Comparison of ENCODE assay signal across 9 cellular contexts in the genomic region with DNA sequence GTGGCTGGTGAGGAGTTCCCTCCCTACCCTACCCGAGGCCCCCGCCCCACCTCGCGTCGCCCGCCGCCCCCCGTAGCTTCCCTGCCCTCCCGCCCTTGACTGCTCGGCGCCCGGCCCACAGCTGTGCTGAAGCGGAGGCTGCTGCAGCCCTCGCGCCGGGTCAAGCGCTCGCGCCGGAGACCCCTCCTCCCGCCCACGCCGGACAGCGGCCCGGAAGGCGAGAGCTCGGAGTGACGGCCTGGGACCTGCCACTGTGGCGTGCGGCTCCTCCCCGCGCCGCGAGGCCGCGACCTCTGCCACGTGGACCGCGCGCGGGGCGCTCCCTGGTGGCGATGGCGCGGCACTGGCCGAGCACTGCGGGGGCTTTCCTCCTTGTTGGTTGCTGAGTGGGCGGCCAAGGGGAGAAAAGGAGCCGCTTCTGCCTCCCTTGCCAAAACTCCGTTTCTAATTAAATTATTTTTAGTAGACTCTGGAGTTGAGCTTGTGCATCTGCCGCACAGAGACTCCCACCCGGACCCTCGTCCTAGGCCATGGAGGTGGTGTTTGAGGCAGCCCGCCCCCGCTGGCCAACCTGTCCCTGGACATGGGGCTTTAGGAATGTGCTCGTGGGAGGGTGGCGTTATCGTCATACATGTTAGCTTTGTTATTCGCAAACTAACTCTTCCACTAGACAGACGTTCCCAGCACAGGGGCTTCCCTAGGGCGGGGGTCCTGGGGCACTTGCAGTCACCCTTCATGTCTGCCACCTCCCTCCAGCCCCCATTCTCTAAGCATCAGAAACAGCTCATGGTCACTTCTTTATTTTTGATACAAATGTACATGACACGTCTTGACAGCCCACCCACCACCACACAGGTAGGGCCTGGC. TPM values are rescaled to one million over a fixed set of nuclear protein-coding genes. Genes with fewer than 3 reads are reported as not detected.
DNase-seq lines count a peak whose midpoint lies in the region; TF ChIP-seq lines count a peak whose summit lies in the region.
"Had no signal": no experiment of that assay in that cellular context is flagged by ENCODE, and none has a peak within 500 bp of the region (broad histone marks: within the 10 kb centered on the region; RNA-seq: fewer than 3 reads in every experiment).

No MANE protein-coding gene starts in this region.

- H3K9me3 ChIP-seq in colonic mucosa (no peaks in the 10 kb centered on the region), subcutaneous abdominal adipose tissue (ENCODE audit: control insufficient read depth in 5 of 5, low read length in 5 of 5) (no peaks in the 10 kb centered on the region)
- H3K9me3 ChIP-seq: SJSA1 had no signal

- no peak overlapping the region for H3K27ac ChIP-seq in VCaP
- no peak overlapping the region for H3K27ac ChIP-seq in colonic mucosa
- H3K27ac ChIP-seq in subcutaneous abdominal adipose tissue (ENCODE audit: low read depth, low read length) = peak overlapping the region; percentile 30
- H3K27ac ChIP-seq: SJSA1 had no signal

- H3K36me3 ChIP-seq in colonic mucosa = peaks cover 6% of the 10 kb centered on the region
- H3K36me3 ChIP-seq in subcutaneous abdominal adipose tissue (ENCODE audit: control insufficient read depth in 5 of 5, insufficient read depth in 5 of 5, low read length in 5 of 5) = peaks cover 0 to 51% (median 49%) of the 10 kb centered on the region in 5 donors

- H3K27me3 ChIP-seq in colonic mucosa = no peaks in the 10 kb centered on the region
- H3K27me3 ChIP-seq in subcutaneous abdominal adipose tissue (ENCODE audit: control insufficient read depth in 5 of 5, insufficient read depth in 4 of 5, low read length in 5 of 5) = no peaks in the 10 kb centered on the region
- H3K27me3 ChIP-seq: SJSA1 had no signal

- H3K4me3 ChIP-seq in colonic mucosa (peak overlapping the region; percentile 3), lower leg skin (ENCODE audit: low read depth, poor library complexity, severe bottlenecking) (no peak overlapping the region), subcutaneous abdominal adipose tissue (ENCODE audit: low read depth in 1 of 5, low read length in 5 of 5) (peak overlapping the region in 3 of 5 donors; percentile 11 to 32 (median 14))
- H3K4me3 ChIP-seq: SJSA1 had no signal

- no peak for TF ChIP-seq POLR2A in lower leg skin (IDR thresholded peaks at IDR 0.05)

- DNase-seq in GM13977 (ENCODE audit: low spot score) = peak; percentile 76
- DNase-seq in colonic mucosa = peak; percentile 47
- peak; percentile 29 to 92 for DNase-seq in lower leg skin (ENCODE audit: low spot score in 2 of 2)
- DNase-seq in DMS79 treated with DMSO at 0.1 percent for 48 hours (lab: John Stamatoyannopoulos, UW) = no peak
- no peak for DNase-seq in cerebellar cortex (ENCODE audit: low spot score)
- no peak for DNase-seq in NCI-H2107 (lab: John Stamatoyannopoulos, UW)

- H3K9ac ChIP-seq in colonic mucosa (ENCODE audit: low read depth in 2 of 2, low read length in 2 of 2) = peak overlapping the region in 1 of 2 donors; percentile 6
- peak overlapping the region in 1 of 5 donors; percentile 47 for H3K9ac ChIP-seq in subcutaneous abdominal adipose tissue (ENCODE audit: low read length in 5 of 5)

- peaks cover 4% of the 10 kb centered on the region for H3K4me1 ChIP-seq in colonic mucosa
- H3K4me1 ChIP-seq in subcutaneous abdominal adipose tissue (ENCODE audit: control insufficient read depth in 5 of 5, insufficient read depth in 5 of 5, low read length in 5 of 5) = peaks cover 7 to 59% (median 56%) of the 10 kb centered on the region in 5 donors

- in situ Hi-C loops in GM13977 (cut with MboI; ENCODE audit: low pct_unique_long_range_greater_than_20kb, low sequenced_read_pairs, unreplicated experiment) = no loop called here

- intact Hi-C loops in colonic mucosa (cut with DNase I) (no loop called here), lower leg skin (cut with DNase I; ENCODE audit: low total_unique reads) (no loop called here)

- WGBS in lower leg skin, 2 donors = 40 to 55% methylated on average over 42 to 53 of the region's 62 CpGs

- peak; percentile 91 for TF ChIP-seq CTCF in GM13977 (IDR thresholded peaks at IDR 0.05; ENCODE audit: extremely low read depth, insufficient read depth, missing control alignments)
- TF ChIP-seq CTCF in VCaP (conservative IDR thresholded peaks at IDR 0.05) = peak; percentile 24; the same call in 1 of the 2 replicates
- TF ChIP-seq CTCF in colonic mucosa (IDR thresholded peaks at IDR 0.05) = peak; percentile 26
- TF ChIP-seq CTCF in lower leg skin (IDR thresholded peaks at IDR 0.05) = no peak

RNA-seq across cellular contexts. Expression of gene TP53I13, which starts 4.4 kb away (rescaled TPM):
- total RNA-seq in colonic mucosa (10 to 100 TPM; 41.2 to 91.2 TPM), lower leg skin (10 to 100 TPM; 30.2 to 55.8 (median 34.5) TPM)

RNA-seq across cellular contexts. Expression of gene ABHD15, which starts 6.1 kb away (rescaled TPM):
- total RNA-seq in colonic mucosa (10 to 100 TPM; 17.2 to 20.7 TPM), lower leg skin (10 to 100 TPM in 1 of 4 donors, 1 to 10 TPM in 3; 4.1 to 10.4 (median 7.5) TPM)

RNA-seq across cellular contexts. Expression of gene GIT1, which starts 16.5 kb away (rescaled TPM):
- total RNA-seq in colonic mucosa (10 to 100 TPM; 32.8 to 54.9 TPM), lower leg skin (10 to 100 TPM; 44.0 to 67.1 (median 51.3) TPM)

RNA-seq across cellular contexts. Expression of gene ANKRD13B, which starts 20.0 kb away (rescaled TPM):
- 10 to 100 TPM in 1 of 2 donors, 1 to 10 TPM in 1; 3.1 to 10.2 TPM for total RNA-seq in colonic mucosa
- total RNA-seq in lower leg skin = 10 to 100 TPM in 2 of 4 donors, 1 to 10 TPM in 2; 8.1 to 18.8 (median 11.7) TPM

RNA-seq across cellular contexts. Expression of gene CORO6, which starts 49.8 kb away (rescaled TPM):
- total RNA-seq in colonic mucosa (1 to 10 TPM in 1 of 2 donors, under 1 TPM in 1; 0.62 to 2.5 TPM), lower leg skin (10 to 100 TPM in 2 of 4 donors, 1 to 10 TPM in 2; 5.7 to 19.0 (median 8.7) TPM)

Comparison
In these comparisons a context has a peak if more than half of its experiments do, and no peak if none do; other contexts are left out.
1. DNase-seq: peak in GM13977 (single experiment), colonic mucosa (single experiment) and lower leg skin (2 of 2); none in DMS79 treated with DMSO at 0.1 percent for 48 hours (single experiment), cerebellar cortex (single experiment) and NCI-H2107 (single experiment).
2. CTCF ChIP-seq: peak in GM13977 (single experiment), VCaP (single experiment) and colonic mucosa (single experiment); none in lower leg skin (0 of 3).